ENCODE assay signal across 20 cellular contexts in the genomic region with DNA sequence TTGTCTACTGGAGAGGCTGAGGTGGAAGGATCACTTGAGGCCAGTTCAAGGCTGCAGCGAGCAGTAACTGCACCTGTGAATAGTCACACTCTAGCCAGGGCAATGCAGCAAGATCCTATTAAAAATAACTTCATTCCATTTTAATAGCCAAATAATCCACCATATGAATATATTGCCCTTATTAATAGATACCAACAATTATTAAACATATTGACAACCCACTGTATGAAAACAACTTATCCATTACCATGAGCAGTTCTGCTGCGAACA. TPM values are rescaled to one million over a fixed set of nuclear protein-coding genes. Genes with fewer than 3 reads are reported as not detected.
"Had no signal": no experiment of that assay in that cellular context is flagged by ENCODE, and none has a peak within 500 bp of the region (broad histone marks: within the 10 kb centered on the region; RNA-seq: fewer than 3 reads in every experiment).

No MANE protein-coding gene starts in this region.

- ATAC-seq: left lobe of liver, psoas muscle had no signal

- H3K27ac Mint-ChIP-seq: activated naive CD4-positive, alpha-beta T cell treated with anti-CD3 and anti-CD28 coated beads for 36 hours; stimulated activated naive CD8-positive, alpha-beta T cell treated with anti-CD3 and anti-CD28 coated beads, Interleukin-15, Interleukin-2, amounts not matched to agents 100 ng/mL and 50 ng/mL, for 24 hours; T-helper 2 cell treated with Interferon-gamma antibody and Interleukin-4, amounts not matched to agents 5 μg/mL and 100 μg/mL, for 36 hours had no signal

- H3K4me3 Mint-ChIP-seq: activated naive CD4-positive, alpha-beta T cell treated with anti-CD3 and anti-CD28 coated beads for 36 hours; stimulated activated naive CD8-positive, alpha-beta T cell treated with anti-CD3 and anti-CD28 coated beads, Interleukin-15, Interleukin-2, amounts not matched to agents 100 ng/mL and 50 ng/mL, for 24 hours; T-helper 2 cell treated with Interferon-gamma antibody and Interleukin-4, amounts not matched to agents 5 μg/mL and 100 μg/mL, for 36 hours had no signal

- H3K27me3 ChIP-seq: brain microvascular endothelial cell, ovary had no signal

- H3K27ac ChIP-seq: brain microvascular endothelial cell, coronary artery, ovary, psoas muscle, SK-N-MC, skin epidermis had no signal

- H3K4me3 ChIP-seq: coronary artery, ovary, psoas muscle, SK-N-MC, skin epidermis had no signal

- H3K36me3 ChIP-seq: ovary had no signal

- DNase-seq: activated CD4-positive, alpha-beta T cell treated with anti-CD3 and anti-CD28 coated beads for 48 hours; activated naive CD4-positive, alpha-beta T cell treated with anti-CD3 and anti-CD28 coated beads for 36 hours; brain microvascular endothelial cell; central memory CD4-positive, alpha-beta T cell; erythroblast; foreskin melanocyte; glutamatergic neuron; hippocampal formation; ovary; psoas muscle; trophoblast cell had no signal

- H3K9me3 Mint-ChIP-seq: activated naive CD4-positive, alpha-beta T cell treated with anti-CD3 and anti-CD28 coated beads for 36 hours; stimulated activated naive CD8-positive, alpha-beta T cell treated with anti-CD3 and anti-CD28 coated beads, Interleukin-15, Interleukin-2, amounts not matched to agents 100 ng/mL and 50 ng/mL, for 24 hours; T-helper 2 cell treated with Interferon-gamma antibody and Interleukin-4, amounts not matched to agents 5 μg/mL and 100 μg/mL, for 36 hours had no signal

- H3K9me3 ChIP-seq: ovary, psoas muscle had no signal

- H3K27me3 Mint-ChIP-seq: stimulated activated naive CD8-positive, alpha-beta T cell treated with anti-CD3 and anti-CD28 coated beads, Interleukin-15, Interleukin-2, amounts not matched to agents 100 ng/mL and 50 ng/mL, for 24 hours had no signal

- FAIRE-seq: endometrium, keratinocyte, TTC549 had no signal

RNA-seq across cellular contexts. Expression of gene CEND1, which starts 23.0 kb away (rescaled TPM):
- polyA plus RNA-seq: keratinocyte had no signal
